In genomic region chr3:29972594-29972993, GRCh38 we compare ENCODE assay signal across 11 cellular contexts.
DNase-seq lines count a peak whose midpoint lies in the region; ATAC-seq and TF ChIP-seq lines count a peak whose summit lies in the region.
"Had no signal": no experiment of that assay in that cellular context is flagged by ENCODE, and none has a peak within 500 bp of the region (broad histone marks: within the 10 kb centered on the region; RNA-seq: fewer than 3 reads in every experiment).

No MANE protein-coding gene starts in this region.

- H3K4me1 ChIP-seq in HUES64 (ENCODE audit: insufficient read depth, low read length) (peaks cover 36% of the 10 kb centered on the region), endodermal cell (ENCODE audit: control insufficient read depth, insufficient read depth, low read length) (no peaks in the 10 kb centered on the region), BE2C (no peaks in the 10 kb centered on the region)

- H3K4me3 Mint-ChIP-seq in endodermal cell = no peak overlapping the region

- no peaks in the 10 kb centered on the region for H3K4me1 Mint-ChIP-seq in endodermal cell

- H3K36me3 Mint-ChIP-seq in endodermal cell (ENCODE audit: low read depth) = no peaks in the 10 kb centered on the region

- WGBS in HUES64 = 7% methylated on average over 2 of the region's 3 CpGs
- WGBS in endodermal cell (ENCODE audit: insufficient coverage in 1 of 2, insufficient read length in 1 of 2), 2 experiments = 45% methylated on average over 3 of the region's 3 CpGs; no CpG with 5 or more reads in 1 of the 2 experiments

- no peak overlapping the region for H3K27ac ChIP-seq in AG04450 (ENCODE audit: low read depth, low read length)
- peak overlapping the region; percentile 90 for H3K27ac ChIP-seq in HUES64 (ENCODE audit: low read depth, low read length)
- peak overlapping the region; percentile 85 for H3K27ac ChIP-seq in endodermal cell (ENCODE audit: low read depth, low read length)

- H3K9me3 Mint-ChIP-seq in endodermal cell = peaks cover 9% of the 10 kb centered on the region

- H3K4me3 ChIP-seq in AG04450 (ENCODE audit: low read depth, low read length) (no peak overlapping the region), HUES64 (ENCODE audit: low read length) (0 out of 2 replicates have a peak overlapping the region, but pooled peaks have one; percentile 17), endodermal cell (ENCODE audit: low read length) (no peak overlapping the region), BE2C (ENCODE audit: low read depth, low read length) (no peak overlapping the region)

- CTCF ChIA-PET in AG04450 (lab: Charles Lee) = no interaction called here

- no peaks in the 10 kb centered on the region for H3K27me3 ChIP-seq in AG04450 (ENCODE audit: control insufficient read depth, insufficient read depth, low read length)
- no peaks in the 10 kb centered on the region for H3K27me3 ChIP-seq in HUES64 (ENCODE audit: insufficient read depth, low read length)
- H3K27me3 ChIP-seq in endodermal cell (ENCODE audit: control insufficient read depth, insufficient read depth, low read length, poor library complexity, severe bottlenecking) = no peaks in the 10 kb centered on the region
- no peaks in the 10 kb centered on the region for H3K27me3 ChIP-seq in BE2C

- peak overlapping the region; percentile 11 for H3K27ac Mint-ChIP-seq in endodermal cell

- H3K9me3 ChIP-seq in AG04450 (ENCODE audit: control insufficient read depth, insufficient read depth, low read length) = no peaks in the 10 kb centered on the region
- H3K9me3 ChIP-seq in HUES64 (ENCODE audit: insufficient read depth, low read depth, low read length) = peaks cover 17% of the 10 kb centered on the region; the same call in 1 of the 2 replicates
- H3K9me3 ChIP-seq in endodermal cell (ENCODE audit: control insufficient read depth, low read length) = peaks cover 3% of the 10 kb centered on the region
- H3K9me3 ChIP-seq in BE2C = no peaks in the 10 kb centered on the region

- ATAC-seq in HG03565 (IDR thresholded peaks at IDR 0.05; ENCODE audit: unreplicated experiment) = no peak

- H3K9ac ChIP-seq in HUES64 (ENCODE audit: low read depth, low read length) = peak overlapping the region; percentile 14; the same call in 1 of the 2 replicates
- no peak overlapping the region for H3K9ac ChIP-seq in endodermal cell (ENCODE audit: extremely low read depth, low read length, poor library complexity, severe bottlenecking)

- POLR2A ChIA-PET in AG04450 (lab: Yijun Ruan, JAX) = no interaction called here

- H3K36me3 ChIP-seq in HUES64 (ENCODE audit: insufficient read depth, low read length) = no peaks in the 10 kb centered on the region
- H3K36me3 ChIP-seq in endodermal cell (ENCODE audit: control insufficient read depth, insufficient read depth, low read length) = no peaks in the 10 kb centered on the region
- no peaks in the 10 kb centered on the region for H3K36me3 ChIP-seq in BE2C

- TF ChIP-seq CTCF in AG04450 (IDR thresholded peaks at IDR 0.05; ENCODE audit: low read depth, low read length) (no peak), endodermal cell (conservative IDR thresholded peaks at IDR 0.05) (no peak), BE2C (IDR thresholded peaks at IDR 0.05; ENCODE audit: low read depth, low read length) (no peak)

- H3K27me3 Mint-ChIP-seq in endodermal cell (ENCODE audit: insufficient read depth) = no peaks in the 10 kb centered on the region

- DNase-seq in AG04450 (ENCODE audit: low read depth, low spot score) (peak; percentile 8), endodermal cell (no peak), left kidney (ENCODE audit: low read depth, low spot score) (peak; percentile 18), epidermal melanocyte (ENCODE audit: insufficient read length, low spot score) (no peak), BE2C (no peak)
- no peak for DNase-seq in stimulated activated naive CD4-positive, alpha-beta T cell treated with Interleukin-2 at 50 U/mL for 16 hours (lab: John Stamatoyannopoulos, UW)
- DNase-seq: C1 segment of cervical spinal cord; NCI-H1048; stimulated activated CD8-positive, alpha-beta memory T cell treated with anti-CD3 and anti-CD28 coated beads, Interleukin-4, amount 100 ng/mL, for 48 hours had no signal

Comparison
In these comparisons a context has a peak if more than half of its experiments do, and no peak if none do; other contexts are left out.
1. DNase-seq: peak in AG04450 (single experiment) and left kidney (single experiment); none in endodermal cell (single experiment), epidermal melanocyte (single experiment), BE2C (single experiment) and stimulated activated naive CD4-positive, alpha-beta T cell treated with Interleukin-2 at 50 U/mL for 16 hours (single experiment).